Comparison of ENCODE assay signal across 20 cellular contexts in genomic region chr10:20839141-20839540, GRCh38. TPM values are rescaled to one million over a fixed set of nuclear protein-coding genes. Genes with fewer than 3 reads are reported as not detected.
DNase-seq lines count a peak whose midpoint lies in the region; ATAC-seq and TF ChIP-seq lines count a peak whose summit lies in the region.
"Had no signal": no experiment of that assay in that cellular context is flagged by ENCODE, and none has a peak within 500 bp of the region (broad histone marks: within the 10 kb centered on the region; RNA-seq: fewer than 3 reads in every experiment).

No MANE protein-coding gene starts in this region.

- H3K9me3 Mint-ChIP-seq in osteocyte (ENCODE audit: unreplicated experiment), result peaks cover 6% of the 10 kb centered on the region

- no peak overlapping the region for H3K4me3 ChIP-seq in mammary epithelial cell (replicated peaks in 1 of 3; ENCODE audit: insufficient read depth in 1 of 3, low read depth in 2 of 3, low read length in 3 of 3)
- H3K4me3 ChIP-seq: BLaER1, PC-9, SK-N-MC had no signal

- peak overlapping the region; percentile 5 for H2AFZ ChIP-seq in mammary epithelial cell (ENCODE audit: low read depth, low read length)
- H2AFZ ChIP-seq: PC-9 had no signal

- intact Hi-C loops in mammary epithelial cell (cut with micrococcal nuclease), result no loop called here

- H3K9ac ChIP-seq in mammary epithelial cell (ENCODE audit: insufficient read depth, low read length), result no peak overlapping the region
- H3K9ac ChIP-seq: BLaER1 had no signal

- H3K27ac Mint-ChIP-seq in osteocyte (ENCODE audit: unreplicated experiment), result no peak overlapping the region
- H3K27ac Mint-ChIP-seq: CD8-positive, alpha-beta memory T cell had no signal

- H3K36me3 Mint-ChIP-seq in osteocyte (ENCODE audit: unreplicated experiment), result no peaks in the 10 kb centered on the region
- H3K36me3 Mint-ChIP-seq: CD8-positive, alpha-beta memory T cell had no signal

- ATAC-seq in foreskin keratinocyte (peak; percentile 96), GM18873 (IDR thresholded peaks at IDR 0.05; ENCODE audit: low FRiP score, unreplicated experiment) (no peak)
- ATAC-seq: Right ventricle myocardium inferior had no signal

- DNase-seq in A172 (ENCODE audit: low spot score) (peak; percentile 42), M059J (ENCODE audit: low read depth) (peak; percentile 36), mammary epithelial cell (peak; percentile 89), foreskin keratinocyte (peak; percentile 82 to 93), osteocyte (ENCODE audit: extremely low spot score, unreplicated experiment) (no peak), occipital lobe (lab: John Stamatoyannopoulos, UW) (no peak), NCI-H748 treated with DMSO at 0.1 percent for 48 hours (lab: John Stamatoyannopoulos, UW) (no peak)
- DNase-seq: 8988T; CD8-positive, alpha-beta memory T cell; DMS79 treated with DMSO at 0.1 percent for 48 hours; NCI-H1436 treated with DMSO at 0.1 percent for 48 hours; NCI-H2029 treated with DMSO at 0.1 percent for 48 hours; NCI-H2171 treated with DMSO at 0.1 percent for 48 hours; NCI-H446 treated with DMSO at 0.1 percent for 48 hours; NCI-H82; PC-9 had no signal

- H3K36me3 ChIP-seq in mammary epithelial cell (ENCODE audit: insufficient read depth, low read length), result no peaks in the 10 kb centered on the region
- H3K36me3 ChIP-seq: BLaER1 had no signal

- CTCF ChIA-PET in mammary epithelial cell (lab: Charles Lee; ENCODE audit: low non-redundant PET), result no interaction called here

- H3K79me2 ChIP-seq in mammary epithelial cell (ENCODE audit: insufficient read depth, low read length), result no peaks in the 10 kb centered on the region

- TF ChIP-seq CTCF in mammary epithelial cell (conservative IDR thresholded peaks at IDR 0.05 in 1 of 2, IDR thresholded peaks at IDR 0.05 in 1 of 2; ENCODE audit: extremely low read depth in 1 of 2, insufficient read depth in 1 of 2, low read depth in 1 of 2, low read length in 2 of 2) (no peak), foreskin keratinocyte (conservative IDR thresholded peaks at IDR 0.05) (no peak), osteocyte (IDR thresholded peaks at IDR 0.05) (no peak)

- no peak overlapping the region for H3K4me3 Mint-ChIP-seq in osteocyte (ENCODE audit: unreplicated experiment)
- H3K4me3 Mint-ChIP-seq: CD8-positive, alpha-beta memory T cell had no signal

- peak overlapping the region; percentile 28 for H3K4me2 ChIP-seq in mammary epithelial cell (ENCODE audit: insufficient read depth, low read depth, low read length)
- H3K4me2 ChIP-seq: BLaER1, PC-9 had no signal

- no peaks in the 10 kb centered on the region for H4K20me1 ChIP-seq in mammary epithelial cell (ENCODE audit: insufficient read depth, low read length)
- H4K20me1 ChIP-seq: BLaER1 had no signal

- in situ Hi-C loops in mammary epithelial cell (cut with MboI; ENCODE audit: low sequenced_read_pairs in 2 of 2), result no loop called here

- no peaks in the 10 kb centered on the region for H3K9me3 ChIP-seq in mammary epithelial cell (replicated peaks; ENCODE audit: insufficient read depth, low read length)

- dilution Hi-C loops in mammary epithelial cell (cut with HindIII; ENCODE audit: low sequenced_read_pairs), result no loop called here

- peaks cover 13% of the 10 kb centered on the region for H3K4me1 ChIP-seq in mammary epithelial cell (ENCODE audit: insufficient read depth, low read length)
- H3K4me1 ChIP-seq in foreskin keratinocyte, result peaks cover 4% of the 10 kb centered on the region
- H3K4me1 ChIP-seq: BLaER1 had no signal

- no peaks in the 10 kb centered on the region for H3K27me3 ChIP-seq in mammary epithelial cell (ENCODE audit: insufficient read depth, low read length)
- no peaks in the 10 kb centered on the region for H3K27me3 ChIP-seq in foreskin keratinocyte
- H3K27me3 ChIP-seq: BLaER1 had no signal

- no peak overlapping the region for H3K27ac ChIP-seq in mammary epithelial cell (ENCODE audit: insufficient read depth, low read depth, low read length)
- H3K27ac ChIP-seq in foreskin keratinocyte, result no peak overlapping the region
- H3K27ac ChIP-seq: BLaER1, PC-9, SK-N-MC had no signal

- 39% methylated on average over 4 of the region's 4 CpGs for WGBS in mammary epithelial cell (ENCODE audit: low coverage, missing lambda C conversion rate)

- H3K27me3 Mint-ChIP-seq in osteocyte (ENCODE audit: unreplicated experiment), result peaks cover 17% of the 10 kb centered on the region
- H3K27me3 Mint-ChIP-seq: CD8-positive, alpha-beta memory T cell had no signal

- H3K4me1 Mint-ChIP-seq in osteocyte (ENCODE audit: unreplicated experiment), result no peaks in the 10 kb centered on the region
- H3K4me1 Mint-ChIP-seq: CD8-positive, alpha-beta memory T cell had no signal

- no TSS peak for BruUV-seq in mammary epithelial cell (replicated peaks; lab: Mats Ljungman, UMichigan)

RNA-seq across cellular contexts. Expression of gene NEBL, which starts 58.0 kb away (rescaled TPM):
- 1.6 and 3.4 TPM in 2 replicates for total RNA-seq in A172 (2014; rRNA removed; shearing (Covaris generic))
- total RNA-seq in M059J (2014; rRNA removed; shearing (Covaris generic)), result 0.05 TPM in 1 of 2 replicates, not detected in the other
- total RNA-seq in mammary epithelial cell (10 to 100 TPM in 1 of 2 donors, 1 to 10 TPM in 1; 1.9 to 11.7 TPM), foreskin keratinocyte (0.17 and 0.32 TPM in 2 replicates), osteocyte (0.30 and 0.31 TPM in 2 replicates), occipital lobe (61.1 TPM)
- polyA plus RNA-seq in mammary epithelial cell (1.3 TPM), foreskin keratinocyte (0.08 and 0.09 TPM in 2 replicates)
- 0.83 TPM for polyA minus RNA-seq in mammary epithelial cell
- polyA plus RNA-seq: CD8-positive, alpha-beta memory T cell had no signal

Comparison
In these comparisons a context has a peak if more than half of its experiments do, and no peak if none do; other contexts are left out.
1. DNase-seq: peak in A172 (single experiment), M059J (single experiment), mammary epithelial cell (single experiment) and foreskin keratinocyte (2 of 2); none in osteocyte (single experiment), occipital lobe (single experiment) and NCI-H748 treated with DMSO at 0.1 percent for 48 hours (single experiment).